8 cellular contexts compared by ENCODE assay signal in genomic region chr7:106057962-106058901, GRCh38. TPM values are rescaled to one million over a fixed set of nuclear protein-coding genes. Genes with fewer than 3 reads are reported as not detected.
DNase-seq lines count a peak whose midpoint lies in the region; ATAC-seq lines count a peak whose summit lies in the region.

No MANE protein-coding gene starts in this region.

- H3K27ac ChIP-seq in epithelial cell of prostate: peak overlapping the region; percentile 71

- intact Hi-C loops in sciatic nerve (cut with DNase I): loop anchor here (5.0 kb wide), 1 partner anchor 94 kb away; no protein-coding TSS in a partner anchor

- DNase-seq in NCI-H2029 (lab: John Stamatoyannopoulos, UW) (peak; percentile 35), NCI-H2029 treated with DMSO at 0.1 percent for 48 hours (lab: John Stamatoyannopoulos, UW) (no peak), NCI-H345 treated with DMSO at 0.1 percent for 48 hours (lab: John Stamatoyannopoulos, UW; ENCODE audit: unreplicated experiment) (peak; percentile 40), epithelial cell of prostate (ENCODE audit: low read depth, low spot score) (peak; percentile 81), sciatic nerve (ENCODE audit: low spot score) (peak; percentile 71), NCI-H128 (lab: John Stamatoyannopoulos, UW; ENCODE audit: unreplicated experiment) (no peak), Kasumi-1 (lab: John Stamatoyannopoulos, UW) (no peak)

- ATAC-seq in HG02759 (IDR thresholded peaks at IDR 0.05; ENCODE audit: unreplicated experiment) (peak; percentile 72), sciatic nerve (peak; percentile 74)

RNA-seq across cellular contexts. Expression of gene SYPL1, which starts 53.9 kb away (rescaled TPM):
- total RNA-seq in sciatic nerve: 83.5 TPM

Comparison
In these comparisons a context has a peak if more than half of its experiments do, and no peak if none do; other contexts are left out.
1. DNase-seq: peak in NCI-H2029 (single experiment), NCI-H345 treated with DMSO at 0.1 percent for 48 hours (single experiment), epithelial cell of prostate (single experiment) and sciatic nerve (single experiment); none in NCI-H2029 treated with DMSO at 0.1 percent for 48 hours (single experiment), NCI-H128 (single experiment) and Kasumi-1 (0 of 2).